In the genomic region with DNA sequence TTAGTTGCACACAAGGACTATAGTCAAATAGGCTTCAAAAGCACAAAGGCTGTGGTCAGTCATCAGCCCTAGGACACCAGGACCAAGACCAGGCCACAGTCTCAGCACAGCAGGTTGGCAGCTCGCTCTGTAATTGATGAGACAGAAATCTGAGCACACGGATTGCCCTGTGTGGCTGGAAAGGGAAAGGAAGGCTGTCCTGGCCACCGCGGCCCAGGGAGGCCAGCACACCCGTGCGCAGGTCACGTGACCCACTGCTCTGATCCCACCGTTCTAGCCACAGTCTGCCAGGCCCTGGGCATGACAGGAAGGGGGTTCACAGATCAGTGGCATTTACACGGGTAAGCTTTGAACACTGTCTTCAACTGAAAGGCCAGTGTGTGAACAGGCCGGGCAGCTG, we compare ENCODE assay signal across 19 cellular contexts.
"Had no signal": no experiment of that assay in that cellular context is flagged by ENCODE, and none has a peak within 500 bp of the region (broad histone marks: within the 10 kb centered on the region; RNA-seq: fewer than 3 reads in every experiment).

No MANE protein-coding gene starts in this region.

- FAIRE-seq: endometrium, pancreas, urothelium cell line had no signal

- H3K27ac ChIP-seq: dorsolateral prefrontal cortex, left ventricle myocardium inferior, neutrophil, pancreas, thyroid gland had no signal

- H3K36me3 ChIP-seq: left ventricle myocardium inferior, neutrophil, pancreas, thyroid gland had no signal

- H3K4me1 ChIP-seq: pancreas had no signal

- H3K27me3 ChIP-seq: dorsolateral prefrontal cortex, pancreas, thyroid gland had no signal

- H3K9me3 ChIP-seq: left ventricle myocardium inferior, neutrophil, pancreas, thyroid gland had no signal

- ATAC-seq: pancreas, sciatic nerve had no signal

- DNase-seq: activated CD4-positive, alpha-beta T cell treated with anti-CD3 and anti-CD28 coated beads, Interleukin-2, amount 50 U/mL, for 4 hours; activated naive CD4-positive, alpha-beta T cell treated with Interleukin-2 at 50 U/mL for 16 hours; activated naive CD8-positive, alpha-beta T cell treated with anti-CD3 and anti-CD28 coated beads, Interleukin-2, amount 10 ng/mL, durations not matched to agents 7 days and 5 days; activated T-cell treated with anti-CD3 and anti-CD28 coated beads for 4 hours; amygdala; dorsolateral prefrontal cortex; erythroblast; foreskin melanocyte; left ventricle myocardium inferior; mammary epithelial cell; pancreas; stimulated activated CD4-positive, alpha-beta T cell treated with anti-CD3 and anti-CD28 coated beads, Interleukin-12 subunit alpha, Interleukin-12 subunit beta, amount 100 ng/mL, for 4 hours; stimulated activated CD4-positive, alpha-beta T cell treated with anti-CD3 and anti-CD28 coated beads, Interleukin-1b, Interleukin-23, amount 100 ng/mL, for 48 hours; stimulated activated naive CD4-positive, alpha-beta T cell treated with Interleukin-2 at 50 U/mL for 16 hours; thyroid gland had no signal

- H3K4me3 ChIP-seq: dorsolateral prefrontal cortex, left ventricle myocardium inferior, pancreas, thyroid gland had no signal
